Comparison of ENCODE assay signal across 8 cellular contexts in genomic region chr6:42454428-42454791, GRCh38. TPM values are rescaled to one million over a fixed set of nuclear protein-coding genes. Genes with fewer than 3 reads are reported as not detected.
A peak's percentile ranks its signal among the peaks of the same experiment; 100 is the strongest.
DNase-seq lines count a peak whose midpoint lies in the region; ATAC-seq and TF ChIP-seq lines count a peak whose summit lies in the region.

No MANE protein-coding gene starts in this region.

- TF ChIP-seq CTCF in VCaP (conservative IDR thresholded peaks at IDR 0.05) (no peak), retinal pigment epithelial cell (conservative IDR thresholded peaks at IDR 0.05; ENCODE audit: low read depth, low read length) (no peak)

- ATAC-seq in left cardiac atrium (peak in 1 of 2 donors; percentile 21), HG03521 (IDR thresholded peaks at IDR 0.05; ENCODE audit: unreplicated experiment) (no peak)

- DNase-seq in HT-29 (ENCODE audit: low spot score) (peak; percentile 47), left cardiac atrium (peak; percentile 75), retinal pigment epithelial cell (ENCODE audit: low read depth) (no peak), glomerular visceral epithelial cell (ENCODE audit: extremely low spot score) (no peak), NCI-H524 treated with DMSO at 0.1 percent for 48 hours (lab: John Stamatoyannopoulos, UW) (no peak)
- no peak for DNase-seq in activated CD4-positive, alpha-beta T cell treated with anti-CD3 and anti-CD28 coated beads for 1 hour

- intact Hi-C loops in left cardiac atrium (cut with DNase I), result loop anchor here (10.0 kb wide), 2 partner anchors 80 to 190 kb away; no protein-coding TSS in a partner anchor

- peak overlapping the region; percentile 93; the same call in 1 of the 2 replicates for H3K27ac ChIP-seq in VCaP

- peak overlapping the region; percentile 83 for H3K4me3 ChIP-seq in retinal pigment epithelial cell (ENCODE audit: low read length)

RNA-seq across cellular contexts. Expression of gene TRERF1, which starts 2.7 kb away (rescaled TPM):
- 4.2 and 6.8 TPM in 2 replicates for total RNA-seq in HT-29 (2014; rRNA removed; shearing (Covaris generic))
- 1 to 10 TPM; 1.2 to 2.6 TPM for total RNA-seq in left cardiac atrium

Comparison
In these comparisons a context has a peak if more than half of its experiments do, and no peak if none do; other contexts are left out.
1. DNase-seq: peak in HT-29 (single experiment) and left cardiac atrium (single experiment); none in retinal pigment epithelial cell (single experiment), glomerular visceral epithelial cell (single experiment), NCI-H524 treated with DMSO at 0.1 percent for 48 hours (single experiment) and activated CD4-positive, alpha-beta T cell treated with anti-CD3 and anti-CD28 coated beads for 1 hour (single experiment).